8 cellular contexts compared by ENCODE assay signal in the genomic region with DNA sequence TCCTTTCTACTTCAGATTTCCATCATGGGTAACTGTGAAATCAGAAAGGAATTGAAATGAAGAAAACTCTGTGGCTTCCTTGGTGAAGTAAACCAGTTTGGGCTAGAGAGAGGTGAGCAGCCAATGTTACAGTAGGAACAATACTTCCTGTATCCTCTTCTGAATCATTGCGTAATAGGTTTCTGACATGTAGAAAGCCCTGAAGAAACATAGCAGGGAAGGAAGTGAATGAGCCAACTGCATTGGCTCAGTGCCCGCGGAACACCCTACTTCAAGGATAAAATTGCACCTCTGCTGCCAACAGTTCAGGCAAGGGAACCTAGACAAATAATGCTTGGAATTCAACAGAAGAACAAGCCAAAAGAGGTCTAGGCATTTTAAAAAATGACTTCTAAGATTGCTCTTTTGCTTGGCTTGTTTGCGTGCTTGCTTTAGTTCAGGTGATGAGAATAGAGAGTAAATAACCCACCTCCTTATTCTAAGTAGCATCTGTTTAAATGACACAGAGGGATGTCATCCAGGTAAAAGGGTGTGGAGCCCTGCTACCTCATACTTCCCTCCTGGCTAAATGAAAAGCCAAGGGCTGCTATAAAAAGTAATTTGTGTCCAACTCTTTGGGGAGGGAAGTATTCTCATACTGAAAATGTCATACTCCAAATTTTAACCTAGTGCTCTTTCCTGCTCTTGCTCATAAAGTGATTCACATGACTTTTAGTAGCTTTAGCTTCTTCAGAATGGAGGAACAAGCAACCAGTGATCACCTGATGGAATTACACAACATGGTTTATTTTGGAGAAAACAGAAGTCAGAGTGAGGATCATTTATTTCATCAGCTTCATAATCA. TPM values are rescaled to one million over a fixed set of nuclear protein-coding genes. Genes with fewer than 3 reads are reported as not detected.
DNase-seq lines count a peak whose midpoint lies in the region; ATAC-seq and TF ChIP-seq lines count a peak whose summit lies in the region.

No MANE protein-coding gene starts in this region.

- no peaks in the 10 kb centered on the region for H3K27me3 ChIP-seq in stomach

- intact Hi-C loops in stomach (cut with DNase I; ENCODE audit: low total_unique reads): no loop called here

- H3K4me1 ChIP-seq in stomach: peaks cover 9 to 23% (median 14%) of the 10 kb centered on the region in 4 donors

- peak overlapping the region in 4 of 5 donors; percentile 65 to 87 (median 75) for H3K27ac ChIP-seq in stomach

- no peaks in the 10 kb centered on the region for H3K9me3 ChIP-seq in stomach

- no peaks in the 10 kb centered on the region for H3K36me3 ChIP-seq in stomach

- H3K4me3 ChIP-seq in stomach: no peak overlapping the region

- TF ChIP-seq EP300 in Ishikawa (IDR thresholded peaks at IDR 0.05; ENCODE audit: borderline replicate concordance) (peak; percentile 76), stomach (IDR thresholded peaks at IDR 0.05) (no peak)

- WGBS in stomach, 5 donors: 9 to 22% (median 16%) methylated on average over 4 of the region's 4 CpGs

- TF ChIP-seq CTCF in stomach (IDR thresholded peaks at IDR 0.05): no peak

- peak; percentile 74 for ATAC-seq in GM21576 (IDR thresholded peaks at IDR 0.05; ENCODE audit: unreplicated experiment)

- peak; percentile 89 for DNase-seq in Daoy (ENCODE audit: low read depth)
- DNase-seq in SHP77 (lab: John Stamatoyannopoulos, UW): peak; percentile 66 to 79
- DNase-seq in brain pericyte (ENCODE audit: low read depth, low spot score): peak; percentile 41
- DNase-seq in kidney glomerular epithelial cell (lab: John Stamatoyannopoulos, UW): peak; percentile 82
- DNase-seq in stomach: peak; percentile 96
- no peak for DNase-seq in activated CD8-positive, alpha-beta memory T cell treated with anti-CD3 and anti-CD28 coated beads for 24 hours

- no peak for TF ChIP-seq POLR2A in stomach (IDR thresholded peaks at IDR 0.05)

- TF ChIP-seq RAD21 in Ishikawa (IDR thresholded peaks at IDR 0.05; ENCODE audit: low read depth): peak; percentile 34; the same call in 1 of the 2 replicates

TF ChIP-seq in Ishikawa, 13 proteins besides CTCF, POLR2A, EP300 and RAD21:
- TF ChIP-seq ZBTB7A (IDR thresholded peaks at IDR 0.05; ENCODE audit: low read depth): no peak
- TF ChIP-seq FOXM1 (IDR thresholded peaks at IDR 0.05; ENCODE audit: borderline replicate concordance, low read depth): peak; percentile 61
- peak; percentile 99 for TF ChIP-seq NFIC (IDR thresholded peaks at IDR 0.05)
- no peak for TF ChIP-seq CREB1 (IDR thresholded peaks at IDR 0.05; ENCODE audit: low read depth)
- TF ChIP-seq YY1 (IDR thresholded peaks at IDR 0.05; ENCODE audit: low read depth): peak; percentile 52; the same call in 1 of the 2 replicates
- TF ChIP-seq, protein P1, sequence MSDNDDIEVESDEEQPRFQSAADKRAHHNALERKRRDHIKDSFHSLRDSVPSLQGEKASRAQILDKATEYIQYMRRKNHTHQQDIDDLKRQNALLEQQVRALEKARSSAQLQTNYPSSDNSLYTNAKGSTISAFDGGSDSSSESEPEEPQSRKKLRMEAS (IDR thresholded peaks at IDR 0.05): no peak; the same call in 1 of the 2 replicates
- TF ChIP-seq TAF1 (IDR thresholded peaks at IDR 0.05; ENCODE audit: low read depth): no peak
- TF ChIP-seq, protein P2, sequence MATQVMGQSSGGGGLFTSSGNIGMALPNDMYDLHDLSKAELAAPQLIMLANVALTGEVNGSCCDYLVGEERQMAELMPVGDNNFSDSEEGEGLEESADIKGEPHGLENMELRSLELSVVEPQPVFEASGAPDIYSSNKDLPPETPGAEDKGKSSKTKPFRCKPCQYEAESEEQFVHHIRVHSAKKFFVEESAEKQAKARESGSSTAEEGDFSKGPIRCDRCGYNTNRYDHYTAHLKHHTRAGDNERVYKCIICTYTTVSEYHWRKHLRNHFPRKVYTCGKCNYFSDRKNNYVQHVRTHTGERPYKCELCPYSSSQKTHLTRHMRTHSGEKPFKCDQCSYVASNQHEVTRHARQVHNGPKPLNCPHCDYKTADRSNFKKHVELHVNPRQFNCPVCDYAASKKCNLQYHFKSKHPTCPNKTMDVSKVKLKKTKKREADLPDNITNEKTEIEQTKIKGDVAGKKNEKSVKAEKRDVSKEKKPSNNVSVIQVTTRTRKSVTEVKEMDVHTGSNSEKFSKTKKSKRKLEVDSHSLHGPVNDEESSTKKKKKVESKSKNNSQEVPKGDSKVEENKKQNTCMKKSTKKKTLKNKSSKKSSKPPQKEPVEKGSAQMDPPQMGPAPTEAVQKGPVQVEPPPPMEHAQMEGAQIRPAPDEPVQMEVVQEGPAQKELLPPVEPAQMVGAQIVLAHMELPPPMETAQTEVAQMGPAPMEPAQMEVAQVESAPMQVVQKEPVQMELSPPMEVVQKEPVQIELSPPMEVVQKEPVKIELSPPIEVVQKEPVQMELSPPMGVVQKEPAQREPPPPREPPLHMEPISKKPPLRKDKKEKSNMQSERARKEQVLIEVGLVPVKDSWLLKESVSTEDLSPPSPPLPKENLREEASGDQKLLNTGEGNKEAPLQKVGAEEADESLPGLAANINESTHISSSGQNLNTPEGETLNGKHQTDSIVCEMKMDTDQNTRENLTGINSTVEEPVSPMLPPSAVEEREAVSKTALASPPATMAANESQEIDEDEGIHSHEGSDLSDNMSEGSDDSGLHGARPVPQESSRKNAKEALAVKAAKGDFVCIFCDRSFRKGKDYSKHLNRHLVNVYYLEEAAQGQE (IDR thresholded peaks at IDR 0.05; ENCODE audit: low read depth): no peak
- TF ChIP-seq TEAD4 (IDR thresholded peaks at IDR 0.05): peak; percentile 97
- TF ChIP-seq CEBPB (IDR thresholded peaks at IDR 0.05): peak; percentile 100
- TF ChIP-seq EGR1 (IDR thresholded peaks at IDR 0.05): no peak
- peak; percentile 91 for TF ChIP-seq TCF12 (IDR thresholded peaks at IDR 0.05; ENCODE audit: low read depth)
- TF ChIP-seq, protein P3, sequence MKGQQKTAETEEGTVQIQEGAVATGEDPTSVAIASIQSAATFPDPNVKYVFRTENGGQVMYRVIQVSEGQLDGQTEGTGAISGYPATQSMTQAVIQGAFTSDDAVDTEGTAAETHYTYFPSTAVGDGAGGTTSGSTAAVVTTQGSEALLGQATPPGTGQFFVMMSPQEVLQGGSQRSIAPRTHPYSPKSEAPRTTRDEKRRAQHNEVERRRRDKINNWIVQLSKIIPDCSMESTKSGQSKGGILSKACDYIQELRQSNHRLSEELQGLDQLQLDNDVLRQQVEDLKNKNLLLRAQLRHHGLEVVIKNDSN (IDR thresholded peaks at IDR 0.05): no peak; the same call in 1 of the 2 replicates
TF ChIP-seq in Ishikawa: peak in this region for 6.

RNA-seq across cellular contexts. Expression of gene AKIRIN2, which starts 30.0 kb away (rescaled TPM):
- total RNA-seq in Daoy (2014; rRNA removed; shearing (Covaris generic)): 14.6 and 15.6 TPM in 2 replicates
- 10 to 100 TPM in 2 of 5 donors, 1 to 10 TPM in 2, under 1 TPM in 1; 0.58 to 49.0 (median 5.8) TPM for total RNA-seq in stomach
- polyA plus RNA-seq in stomach: 10 to 100 TPM; 13.0 to 20.3 (median 18.0) TPM
